In the genomic region with DNA sequence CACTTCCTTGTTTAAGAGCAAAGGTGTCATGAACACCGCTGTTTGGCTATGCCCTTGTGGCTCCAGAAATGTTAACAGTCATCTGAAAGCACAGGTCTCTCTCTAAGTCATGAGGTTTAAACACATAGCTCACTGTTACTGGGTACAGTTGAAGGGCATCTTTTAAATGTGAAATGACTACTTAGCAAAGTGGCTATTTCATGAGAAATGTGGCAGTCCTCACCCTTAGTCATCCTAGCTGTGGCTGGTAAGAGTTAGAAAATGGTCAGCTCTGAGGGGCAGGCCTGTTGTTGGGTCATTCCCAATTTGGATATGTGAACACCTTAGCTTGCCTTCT, we compare ENCODE assay signal across 1 cellular context.
TF ChIP-seq lines count a peak whose summit lies in the region.

No MANE protein-coding gene starts in this region.

TF ChIP-seq in GM12878, 131 proteins besides CTCF, POLR2A, EP300 and RAD21:
- TF ChIP-seq RBBP5 (conservative IDR thresholded peaks at IDR 0.05) (no peak), LARP7 (IDR thresholded peaks at IDR 0.05) (no peak), KLF5 (IDR thresholded peaks at IDR 0.05; ENCODE audit: partially characterized antibody) (no peak), EGR1 (IDR thresholded peaks at IDR 0.05; ENCODE audit: borderline replicate concordance in 1 of 2, low read depth in 2 of 2, low read length in 2 of 2) (no peak), SMARCA5 (IDR thresholded peaks at IDR 0.05) (no peak), ZNF384 (IDR thresholded peaks at IDR 0.05; ENCODE audit: borderline replicate concordance, low read depth, low read length) (peak; percentile 20; the same call in 1 of the 2 replicates), MEF2B (IDR thresholded peaks at IDR 0.05; ENCODE audit: partially characterized antibody, poor library complexity, severe bottlenecking) (no peak), CBX5 (IDR thresholded peaks at IDR 0.05; ENCODE audit: low read depth) (no peak)
